In genomic region chr7:87170828-87171227, GRCh38 we compare ENCODE assay signal across 16 cellular contexts. TPM values are rescaled to one million over a fixed set of nuclear protein-coding genes. Genes with fewer than 3 reads are reported as not detected.
DNase-seq lines count a peak whose midpoint lies in the region; ATAC-seq and TF ChIP-seq lines count a peak whose summit lies in the region.
"Had no signal": no experiment of that assay in that cellular context is flagged by ENCODE, and none has a peak within 500 bp of the region (broad histone marks: within the 10 kb centered on the region; RNA-seq: fewer than 3 reads in every experiment).

No MANE protein-coding gene starts in this region.

- peak overlapping the region; percentile 3 to 50 for H3K27ac Mint-ChIP-seq in natural killer cell
- H3K27ac Mint-ChIP-seq in natural killer cell treated with Interleukin-12 subunit alpha and Interleukin-12 subunit beta and Interleukin-15 and Interleukin-18, amount 100 ng/mL, for 72 hours, result peak overlapping the region in 1 of 2 donors; percentile 10
- peak overlapping the region; percentile 67 for H3K27ac Mint-ChIP-seq in central memory CD8-positive, alpha-beta T cell (ENCODE audit: low read depth)

- TF ChIP-seq CTCF in natural killer cell (IDR thresholded peaks at IDR 0.05), result no peak
- TF ChIP-seq CTCF in tibial artery (IDR thresholded peaks at IDR 0.05), result no peak

- intact Hi-C loops in natural killer cell (cut with micrococcal nuclease) (no loop called here), tibial artery (cut with DNase I; ENCODE audit: low total_unique reads) (no loop called here)

- no peaks in the 10 kb centered on the region for H3K27me3 Mint-ChIP-seq in natural killer cell (ENCODE audit: low read depth in 2 of 2)
- no peaks in the 10 kb centered on the region for H3K27me3 Mint-ChIP-seq in natural killer cell treated with Interleukin-12 subunit alpha and Interleukin-12 subunit beta and Interleukin-15 and Interleukin-18, amount 100 ng/mL, for 72 hours
- H3K27me3 Mint-ChIP-seq in central memory CD8-positive, alpha-beta T cell, result no peaks in the 10 kb centered on the region

- no peak overlapping the region for H3K4me3 ChIP-seq in tibial artery
- H3K4me3 ChIP-seq: MG63, SJSA1 had no signal

- H3K4me1 Mint-ChIP-seq in natural killer cell, result peaks cover 16 to 24% of the 10 kb centered on the region in 2 donors
- H3K4me1 Mint-ChIP-seq in natural killer cell treated with Interleukin-12 subunit alpha and Interleukin-12 subunit beta and Interleukin-15 and Interleukin-18, amount 100 ng/mL, for 72 hours (ENCODE audit: low read depth in 2 of 2), result peaks cover 10 to 20% of the 10 kb centered on the region in 2 donors
- peaks cover 32% of the 10 kb centered on the region for H3K4me1 Mint-ChIP-seq in central memory CD8-positive, alpha-beta T cell
- H3K4me1 Mint-ChIP-seq: CD14-positive monocyte had no signal

- no peaks in the 10 kb centered on the region for H3K9me3 ChIP-seq in tibial artery
- H3K9me3 ChIP-seq: MG63, SJSA1 had no signal

- H3K4me3 Mint-ChIP-seq in natural killer cell, result no peak overlapping the region
- no peak overlapping the region for H3K4me3 Mint-ChIP-seq in natural killer cell treated with Interleukin-12 subunit alpha and Interleukin-12 subunit beta and Interleukin-15 and Interleukin-18, amount 100 ng/mL, for 72 hours
- no peak overlapping the region for H3K4me3 Mint-ChIP-seq in central memory CD8-positive, alpha-beta T cell
- H3K4me3 Mint-ChIP-seq: CD14-positive monocyte had no signal

- no peaks in the 10 kb centered on the region for H3K9me3 Mint-ChIP-seq in natural killer cell
- H3K9me3 Mint-ChIP-seq in natural killer cell treated with Interleukin-12 subunit alpha and Interleukin-12 subunit beta and Interleukin-15 and Interleukin-18, amount 100 ng/mL, for 72 hours, result no peaks in the 10 kb centered on the region
- H3K9me3 Mint-ChIP-seq in central memory CD8-positive, alpha-beta T cell, result no peaks in the 10 kb centered on the region
- H3K9me3 Mint-ChIP-seq: CD14-positive monocyte had no signal

- ATAC-seq in natural killer cell (no peak), HG02870 (IDR thresholded peaks at IDR 0.05; ENCODE audit: unreplicated experiment) (peak; percentile 65)
- no peak for ATAC-seq in natural killer cell treated with Interleukin-12 subunit alpha and Interleukin-12 subunit beta and Interleukin-15 and Interleukin-18, amount 100 ng/mL, for 72 hours
- no peak for ATAC-seq in central memory CD8-positive, alpha-beta T cell (replicated peaks; ENCODE audit: extremely low read depth, poor library complexity, severe bottlenecking)

- peak overlapping the region in 1 of 2 donors; percentile 38 for H3K27ac ChIP-seq in tibial artery
- H3K27ac ChIP-seq: SJSA1 had no signal

- H3K4me1 ChIP-seq in tibial artery, result peaks cover 0 to 15% (median 8%) of the 10 kb centered on the region in 4 donors
- H3K4me1 ChIP-seq: SJSA1 had no signal

- peaks cover 20% of the 10 kb centered on the region for H3K36me3 Mint-ChIP-seq in natural killer cell
- peaks cover 56% of the 10 kb centered on the region for H3K36me3 Mint-ChIP-seq in natural killer cell treated with Interleukin-12 subunit alpha and Interleukin-12 subunit beta and Interleukin-15 and Interleukin-18, amount 100 ng/mL, for 72 hours
- peaks cover 74% of the 10 kb centered on the region for H3K36me3 Mint-ChIP-seq in central memory CD8-positive, alpha-beta T cell (ENCODE audit: insufficient read depth)

- H3K27me3 ChIP-seq in tibial artery, result no peaks in the 10 kb centered on the region
- H3K27me3 ChIP-seq: MG63, SJSA1 had no signal

- DNase-seq in natural killer cell (no peak), EL (no peak), tibial artery (no peak), NCI-H526 (lab: John Stamatoyannopoulos, UW) (no peak), NCI-H1417 (lab: John Stamatoyannopoulos, UW) (no peak)
- DNase-seq in natural killer cell treated with Interleukin-12 subunit alpha and Interleukin-12 subunit beta and Interleukin-15 and Interleukin-18, amount 100 ng/mL, for 72 hours (ENCODE audit: low spot score), result no peak
- DNase-seq in central memory CD8-positive, alpha-beta T cell (ENCODE audit: low spot score in 2 of 2), result no peak
- DNase-seq: Calu3, DMS53, GOT3, MG63, NCI-H1092, NCI-H510A treated with DMSO at 0.1 percent for 48 hours had no signal

- H3K36me3 ChIP-seq in tibial artery, result peaks cover 91 to 95% (median 94%) of the 10 kb centered on the region in 3 donors

RNA-seq across cellular contexts. Expression of gene DMTF1, which starts 18.6 kb away (rescaled TPM):
- 100 to 1,000 TPM; 154 to 178 (median 160) TPM for total RNA-seq in natural killer cell
- 100 to 1,000 TPM; 144 to 166 TPM for total RNA-seq in natural killer cell treated with Interleukin-12 subunit alpha and Interleukin-12 subunit beta and Interleukin-15 and Interleukin-18, amount 100 ng/mL, for 72 hours

RNA-seq across cellular contexts. Expression of gene TMEM243, which starts 48.7 kb away (rescaled TPM):
- 10 to 100 TPM; 52.5 to 61.8 (median 55.2) TPM for total RNA-seq in natural killer cell
- 10 to 100 TPM; 45.8 to 58.3 TPM for total RNA-seq in natural killer cell treated with Interleukin-12 subunit alpha and Interleukin-12 subunit beta and Interleukin-15 and Interleukin-18, amount 100 ng/mL, for 72 hours
